ENCODE assay signal across 15 cellular contexts in the genomic region with DNA sequence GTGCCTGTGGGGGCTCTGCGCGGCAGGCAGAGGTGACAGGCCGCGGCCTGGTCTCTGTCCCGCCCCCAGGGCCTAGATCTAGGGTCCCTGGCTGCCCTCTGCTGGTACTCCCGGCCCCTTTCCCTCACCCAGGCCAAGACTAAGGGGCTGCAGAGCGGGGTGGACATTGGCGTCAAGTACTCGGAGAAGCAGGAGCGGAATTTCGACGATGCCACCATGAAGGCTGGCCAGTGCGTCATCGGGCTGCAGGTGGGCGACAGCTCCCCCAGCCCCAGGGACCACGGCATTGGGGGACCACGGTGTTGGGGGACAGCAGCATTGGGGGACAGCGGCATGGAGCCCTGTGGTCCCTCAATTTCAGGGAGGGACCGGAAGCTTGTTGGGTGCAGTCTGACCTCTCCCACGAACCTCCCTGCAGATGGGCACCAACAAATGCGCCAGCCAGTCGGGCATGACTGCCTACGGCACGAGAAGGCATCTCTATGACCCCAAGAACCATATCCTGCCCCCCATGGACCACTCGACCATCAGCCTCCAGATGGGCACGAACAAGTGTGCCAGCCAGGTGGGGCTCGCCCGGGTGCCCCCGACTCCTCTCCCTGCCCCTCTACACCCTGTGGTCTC. TPM values are rescaled to one million over a fixed set of nuclear protein-coding genes. Genes with fewer than 3 reads are reported as not detected.
A peak's percentile ranks its signal among the peaks of the same experiment; 100 is the strongest.
DNase-seq lines count a peak whose midpoint lies in the region; ATAC-seq and TF ChIP-seq lines count a peak whose summit lies in the region.
"Had no signal": no experiment of that assay in that cellular context is flagged by ENCODE, and none has a peak within 500 bp of the region (broad histone marks: within the 10 kb centered on the region; RNA-seq: fewer than 3 reads in every experiment).

No MANE protein-coding gene starts in this region.

- no peaks in the 10 kb centered on the region for H3K9me3 Mint-ChIP-seq in endothelial cell (ENCODE audit: unreplicated experiment)

- H3K79me2 ChIP-seq in DOHH2 (ENCODE audit: control insufficient read depth, low read length) (peaks cover 12% of the 10 kb centered on the region), SU-DHL-6 (ENCODE audit: insufficient read depth, low read length) (peaks cover 8% of the 10 kb centered on the region), MM.1S (ENCODE audit: low read length) (peaks cover 38% of the 10 kb centered on the region), PC-9 (ENCODE audit: low read depth) (no peaks in the 10 kb centered on the region)

- no peaks in the 10 kb centered on the region for H3K9me3 ChIP-seq in BLaER1
- H3K9me3 ChIP-seq in DOHH2 (ENCODE audit: control insufficient read depth, insufficient read depth, low read length) = no peaks in the 10 kb centered on the region
- no peaks in the 10 kb centered on the region for H3K9me3 ChIP-seq in SU-DHL-6 (ENCODE audit: insufficient read depth, low read length)
- no peaks in the 10 kb centered on the region for H3K9me3 ChIP-seq in MM.1S (replicated peaks; ENCODE audit: insufficient read depth, low read length)
- no peaks in the 10 kb centered on the region for H3K9me3 ChIP-seq in PC-9 (ENCODE audit: insufficient read depth, low read depth)

- no peak for DNase-seq in endothelial cell (ENCODE audit: low spot score)
- DNase-seq in HEK293T (ENCODE audit: extremely low spot score) = no peak
- DNase-seq in MM.1S = no peak
- no peak for DNase-seq in PC-9
- DNase-seq: activated CD4-positive, alpha-beta T cell treated with anti-CD3 and anti-CD28 coated beads for 4 hours; activated gamma-delta T cell; NCI-H2107 had no signal

- H3K27ac Mint-ChIP-seq in endothelial cell (ENCODE audit: unreplicated experiment) = no peak overlapping the region

- H3K36me3 Mint-ChIP-seq in endothelial cell (ENCODE audit: low read depth, unreplicated experiment) = peaks cover 32% of the 10 kb centered on the region

- H3K27ac ChIP-seq in BLaER1 (no peak overlapping the region), DOHH2 (ENCODE audit: low read depth, low read length) (peak overlapping the region; percentile 99), SU-DHL-6 (ENCODE audit: low read depth, low read length) (peak overlapping the region; percentile 68), MM.1S (ENCODE audit: low read length) (no peak overlapping the region), PC-9 (no peak overlapping the region)

- H3F3A ChIP-seq in DOHH2 (ENCODE audit: control insufficient read depth, insufficient read depth) = peaks cover 30% of the 10 kb centered on the region
- peaks cover 36% of the 10 kb centered on the region for H3F3A ChIP-seq in SU-DHL-6 (ENCODE audit: insufficient read depth)
- peaks cover 48% of the 10 kb centered on the region for H3F3A ChIP-seq in MM.1S (ENCODE audit: insufficient read depth, low read length)
- H3F3A ChIP-seq in PC-9 (ENCODE audit: insufficient read depth, low read depth) = peaks cover 33% of the 10 kb centered on the region; the same call in 1 of the 2 replicates

- no TSS peak for BruUV-seq in PC-9 (replicated peaks; lab: Mats Ljungman, UMichigan)

- H3K36me3 ChIP-seq in BLaER1 (peaks cover 7% of the 10 kb centered on the region; the same call in 1 of the 2 replicates), DOHH2 (ENCODE audit: control insufficient read depth, low read length) (peaks cover 47% of the 10 kb centered on the region), SU-DHL-6 (ENCODE audit: low read length) (peaks cover 6% of the 10 kb centered on the region), MM.1S (replicated peaks; ENCODE audit: insufficient read depth, low read length) (peaks cover 5% of the 10 kb centered on the region; the same call in 1 of the 2 replicates), PC-9 (ENCODE audit: low read depth) (no peaks in the 10 kb centered on the region)

- H3K4me3 ChIP-seq in BLaER1 (no peak overlapping the region), DOHH2 (ENCODE audit: low read length) (no peak overlapping the region), SU-DHL-6 (ENCODE audit: insufficient read depth, low read length, poor library complexity, severe bottlenecking) (no peak overlapping the region), MM.1S (ENCODE audit: low read length) (no peak overlapping the region), PC-9 (no peak overlapping the region)

- no peaks in the 10 kb centered on the region for H3K27me3 ChIP-seq in BLaER1
- H3K27me3 ChIP-seq in DOHH2 (ENCODE audit: control insufficient read depth, low read length) = no peaks in the 10 kb centered on the region
- no peaks in the 10 kb centered on the region for H3K27me3 ChIP-seq in SU-DHL-6 (ENCODE audit: low read length)
- no peaks in the 10 kb centered on the region for H3K27me3 ChIP-seq in MM.1S (replicated peaks; ENCODE audit: insufficient read depth, low read length)
- no peaks in the 10 kb centered on the region for H3K27me3 ChIP-seq in PC-9 (ENCODE audit: insufficient read depth, low read depth)

- H3K4me2 ChIP-seq in BLaER1 (peak overlapping the region; percentile 95), DOHH2 (ENCODE audit: low read length) (0 out of 2 replicates have a peak overlapping the region, but pooled peaks have one; percentile 11), SU-DHL-6 (ENCODE audit: low read depth, low read length, poor library complexity, severe bottlenecking) (no peak overlapping the region), MM.1S (ENCODE audit: low read depth, low read length) (no peak overlapping the region), PC-9 (no peak overlapping the region)

- H4K20me1 ChIP-seq in BLaER1 (no peaks in the 10 kb centered on the region), DOHH2 (ENCODE audit: control insufficient read depth, insufficient read depth, low read depth, low read length) (peaks cover under 1% of the 10 kb centered on the region; the same call in 1 of the 2 replicates), SU-DHL-6 (ENCODE audit: low read depth, low read length) (no peaks in the 10 kb centered on the region), MM.1S (ENCODE audit: insufficient read depth, low read length) (no peaks in the 10 kb centered on the region), PC-9 (ENCODE audit: insufficient read depth) (no peaks in the 10 kb centered on the region)

- H3K4me1 Mint-ChIP-seq in endothelial cell (ENCODE audit: unreplicated experiment) = peaks cover 17% of the 10 kb centered on the region

- CTCF ChIA-PET in HEK293T (lab: Yijun Ruan, JAX) (no interaction called here), PC-9 (lab: Charles Lee) (no interaction called here)

- H3K9me2 ChIP-seq in DOHH2 (replicated peaks; ENCODE audit: control insufficient read depth, low read length) (no peaks in the 10 kb centered on the region), SU-DHL-6 (replicated peaks; ENCODE audit: insufficient read depth, low read length) (no peaks in the 10 kb centered on the region), MM.1S (replicated peaks; ENCODE audit: insufficient read depth, low read length) (no peaks in the 10 kb centered on the region), PC-9 (ENCODE audit: insufficient read depth) (no peaks in the 10 kb centered on the region)

- H2AFZ ChIP-seq in SU-DHL-6 (ENCODE audit: low read depth, low read length, severe bottlenecking) (no peak overlapping the region), MM.1S (ENCODE audit: low read length) (no peak overlapping the region), PC-9 (no peak overlapping the region)

- peaks cover 36% of the 10 kb centered on the region for H3K27me3 Mint-ChIP-seq in endothelial cell (ENCODE audit: unreplicated experiment)

- POLR2A ChIA-PET in HEK293T (lab: Yijun Ruan, JAX) = no interaction called here
- POLR2A ChIA-PET in PC-9 (lab: Charles Lee; ENCODE audit: unreplicated experiment) = interaction anchor here (0.5 kb wide), 1 partner anchor 89 kb away, joined by 11 read pairs; no protein-coding TSS in a partner anchor

- H3K4me1 ChIP-seq in BLaER1 (peaks cover 55% of the 10 kb centered on the region), DOHH2 (ENCODE audit: control insufficient read depth, low read length) (peaks cover 46% of the 10 kb centered on the region), MM.1S (ENCODE audit: low read length) (peaks cover 33% of the 10 kb centered on the region), PC-9 (replicated peaks; ENCODE audit: insufficient read depth) (peaks cover 6% of the 10 kb centered on the region; the same call in 1 of the 2 replicates)

- TF ChIP-seq CTCF in DOHH2 (IDR thresholded peaks at IDR 0.05; ENCODE audit: low read depth, low read length, poor library complexity, severe bottlenecking) (peak; percentile 32), SU-DHL-6 (IDR thresholded peaks at IDR 0.05; ENCODE audit: insufficient read depth, low read length, poor library complexity, severe bottlenecking) (no peak), endothelial cell (IDR thresholded peaks at IDR 0.05; ENCODE audit: unreplicated experiment) (no peak), MM.1S (IDR thresholded peaks at IDR 0.05; ENCODE audit: low read length) (no peak), PC-9 (conservative IDR thresholded peaks at IDR 0.05) (no peak)

- intact Hi-C loops in PC-9 (cut with micrococcal nuclease; ENCODE audit: unreplicated experiment) = no loop called here

- H3K9ac ChIP-seq in BLaER1 (no peak overlapping the region), SU-DHL-6 (ENCODE audit: low read length) (no peak overlapping the region), MM.1S (ENCODE audit: low read length) (no peak overlapping the region)

- no peak for ATAC-seq in GM19324 (IDR thresholded peaks at IDR 0.05; ENCODE audit: low FRiP score, unreplicated experiment)

- peak overlapping the region; percentile 74 for H3K4me3 Mint-ChIP-seq in endothelial cell (ENCODE audit: unreplicated experiment)

TF ChIP-seq in HEK293T, 16 proteins besides CTCF, POLR2A, EP300 and RAD21 (continues in another document):
- TF ChIP-seq LEF1 (IDR thresholded peaks at IDR 0.05; ENCODE audit: borderline replicate concordance) (no peak), NFRKB (IDR thresholded peaks at IDR 0.05) (no peak), CTBP1 (IDR thresholded peaks at IDR 0.05; ENCODE audit: borderline replicate concordance) (no peak), FOXM1 (IDR thresholded peaks at IDR 0.05; ENCODE audit: borderline replicate concordance) (no peak), BHLHE40 (IDR thresholded peaks at IDR 0.05; ENCODE audit: borderline replicate concordance) (no peak), L3MBTL2 (conservative IDR thresholded peaks at IDR 0.05) (no peak), ELF4 (IDR thresholded peaks at IDR 0.05) (no peak)

RNA-seq across cellular contexts. Expression of gene ABCA7, which starts 3.8 kb away (rescaled TPM):
- 16.3 TPM for total RNA-seq in endothelial cell (ENCODE audit: unreplicated experiment)
- total RNA-seq in PC-9 (2021) = 29.9 and 32.0 TPM in 2 replicates

RNA-seq across cellular contexts. Expression of gene CNN2, which starts 9.7 kb away (rescaled TPM):
- total RNA-seq in endothelial cell (ENCODE audit: unreplicated experiment) (456 TPM), PC-9 (2021) (168 and 206 TPM in 2 replicates)

RNA-seq across cellular contexts. Expression of gene RNU6-2, which starts 14.8 kb away (rescaled TPM):
- total RNA-seq in endothelial cell (ENCODE audit: unreplicated experiment) = not detected
- not detected in 2 replicates for total RNA-seq in PC-9 (2021)
- total RNA-seq: bronchial epithelial cell, LHCN-M2, osteoblast, temporal lobe had no signal

RNA-seq across cellular contexts. Expression of gene TMEM259, which starts 15.2 kb away (rescaled TPM):
- total RNA-seq in endothelial cell (ENCODE audit: unreplicated experiment) (182 TPM), PC-9 (2021) (155 and 162 TPM in 2 replicates)

RNA-seq across cellular contexts. Expression of gene ARHGAP45, which starts 30.9 kb away (rescaled TPM):
- total RNA-seq in endothelial cell (ENCODE audit: unreplicated experiment) (2.4 TPM), PC-9 (2021) (20.2 and 20.6 TPM in 2 replicates)

Comparison
In these comparisons a context has a peak if more than half of its experiments do, and no peak if none do; other contexts are left out.
1. H3K27ac ChIP-seq: peak in DOHH2 (single experiment) and SU-DHL-6 (single experiment); none in BLaER1 (single experiment), MM.1S (single experiment) and PC-9 (single experiment).
2. H3K4me2 ChIP-seq: peak in BLaER1 (single experiment) and DOHH2 (single experiment); none in SU-DHL-6 (single experiment), MM.1S (single experiment) and PC-9 (single experiment).